Comparison of ENCODE assay signal across 10 cellular contexts in genomic region chr11:64741393-64742086, GRCh38. TPM values are rescaled to one million over a fixed set of nuclear protein-coding genes. Genes with fewer than 3 reads are reported as not detected.
DNase-seq lines count a peak whose midpoint lies in the region; ATAC-seq, FAIRE-seq and TF ChIP-seq lines count a peak whose summit lies in the region.
"Had no signal": no experiment of that assay in that cellular context is flagged by ENCODE, and none has a peak within 500 bp of the region (broad histone marks: within the 10 kb centered on the region; RNA-seq: fewer than 3 reads in every experiment).

No MANE protein-coding gene starts in this region.

- H3K79me2 ChIP-seq in K562 (ENCODE audit: control insufficient read depth, insufficient read depth, low read length): no peaks in the 10 kb centered on the region
- H3K79me2 ChIP-seq in mesendoderm (ENCODE audit: control insufficient read depth, insufficient read depth, low read length): no peaks in the 10 kb centered on the region

- no peak overlapping the region for H3K4ac ChIP-seq in mesendoderm (ENCODE audit: low read depth, low read length)

- H3K4me2 ChIP-seq in K562 (ENCODE audit: insufficient read depth, low read length) (peak overlapping the region; percentile 77; the same call in 1 of the 2 replicates), mesendoderm (ENCODE audit: low read length) (no peak overlapping the region)

- H3K36me3 ChIP-seq in heart right ventricle: peaks cover 0 to 37% (median 0%) of the 10 kb centered on the region in 9 donors
- no peaks in the 10 kb centered on the region for H3K36me3 ChIP-seq in K562 (ENCODE audit: control insufficient read depth, insufficient read depth, low read length)
- H3K36me3 ChIP-seq in mesendoderm (ENCODE audit: control insufficient read depth, insufficient read depth, low read length): no peaks in the 10 kb centered on the region
- H3K36me3 ChIP-seq in upper lobe of right lung: peaks cover 6% of the 10 kb centered on the region

- peaks cover 16 to 44% (median 41%) of the 10 kb centered on the region in 9 donors for H3K4me1 ChIP-seq in heart right ventricle
- H3K4me1 ChIP-seq in K562 (replicated peaks in 1 of 2; ENCODE audit: control insufficient read depth in 2 of 2, insufficient read depth in 2 of 2, low read length in 2 of 2): peaks cover 12 to 69% of the 10 kb centered on the region in 2 experiments; a peak in 3 of 5 replicates
- no peaks in the 10 kb centered on the region for H3K4me1 ChIP-seq in mesendoderm (ENCODE audit: control insufficient read depth, low read depth, low read length)
- peaks cover 35% of the 10 kb centered on the region for H3K4me1 ChIP-seq in upper lobe of right lung

- H4K8ac ChIP-seq in mesendoderm (ENCODE audit: low read depth, low read length): no peak overlapping the region

- H4K20me1 ChIP-seq in K562 (replicated peaks; ENCODE audit: control insufficient read depth, insufficient read depth, low read length): no peaks in the 10 kb centered on the region; the same call in 1 of the 2 replicates

- H3K9me3 ChIP-seq in heart right ventricle (no peaks in the 10 kb centered on the region), K562 (replicated peaks; ENCODE audit: control insufficient read depth, insufficient read depth, low read depth, low read length) (no peaks in the 10 kb centered on the region), upper lobe of right lung (no peaks in the 10 kb centered on the region)

- no peak for FAIRE-seq in K562 (lab: Jason Lieb, UNC)

- intact Hi-C loops in heart right ventricle (cut with DNase I): loop anchor here in 1 of 10 donors (5.0 kb wide), 1 partner anchor 36 kb away; the partner anchor contains the start of gene SF1
- intact Hi-C loops in cardiac septum (cut with DNase I): no loop called here
- intact Hi-C loops in K562 (cut with micrococcal nuclease): loop anchor here (2.0 to 5.0 kb wide), 2 partner anchors 53 to 84 kb away; no protein-coding TSS in a partner anchor
- intact Hi-C loops in upper lobe of right lung (cut with DNase I): no loop called here

- no peak for ATAC-seq in heart right ventricle
- no peak for ATAC-seq in K562
- no peak for ATAC-seq in upper lobe of right lung

- no peak for TF ChIP-seq EP300 in K562 (IDR thresholded peaks at IDR 0.05; ENCODE audit: low read length)

- no peak overlapping the region for H4K5ac ChIP-seq in mesendoderm (ENCODE audit: low read length)

- H3K9me1 ChIP-seq in K562 (ENCODE audit: control insufficient read depth, insufficient read depth, low read length): no peaks in the 10 kb centered on the region

- POLR2A ChIA-PET in K562 (lab: Yijun Ruan, JAX): interaction anchor here (1.1 to 1.5 kb wide), 3 partner anchors 8 to 38 kb away, joined by 3 to 5 read pairs (median 3); no protein-coding TSS in a partner anchor

- no peak overlapping the region for H2AFZ ChIP-seq in K562 (ENCODE audit: low read depth, low read length)

- no peak overlapping the region for H2BK120ac ChIP-seq in mesendoderm (ENCODE audit: low read depth, low read length)

- CTCF ChIA-PET in K562 (lab: Yijun Ruan, JAX; ENCODE audit: low intra/inter-chr PET ratio): interaction anchor here (1.7 kb wide), 1 partner anchor 53 kb away, joined by 13 read pairs; no protein-coding TSS in a partner anchor

- H3K23ac ChIP-seq in mesendoderm (ENCODE audit: low read length): no peak overlapping the region

- in situ Hi-C loops in K562 (cut with MboI): no loop called here

- TF ChIP-seq POLR2A in K562 (conservative IDR thresholded peaks at IDR 0.05): no peak

- no peak overlapping the region for H2BK5ac ChIP-seq in mesendoderm (ENCODE audit: low read length)

- no peaks in the 10 kb centered on the region for H3K27me3 ChIP-seq in heart right ventricle
- H3K27me3 ChIP-seq in K562 (ENCODE audit: control insufficient read depth in 2 of 2, insufficient read depth in 2 of 2, low read length in 2 of 2): no peaks in the 10 kb centered on the region; a peak in 1 of 5 replicates
- peaks cover 21% of the 10 kb centered on the region for H3K27me3 ChIP-seq in mesendoderm (ENCODE audit: insufficient read depth, low read length, poor library complexity)
- no peaks in the 10 kb centered on the region for H3K27me3 ChIP-seq in upper lobe of right lung

- H3K79me1 ChIP-seq in mesendoderm (ENCODE audit: low read length): no peaks in the 10 kb centered on the region

- no TSS peak for BruUV-seq in K562 (replicated peaks; lab: Mats Ljungman, UMichigan)

- H3K18ac ChIP-seq in mesendoderm (ENCODE audit: low read length): no peak overlapping the region

- no peak overlapping the region for H2AK5ac ChIP-seq in mesendoderm (ENCODE audit: low read length)

- H2BK15ac ChIP-seq in mesendoderm (replicated peaks; ENCODE audit: low read depth): no peak overlapping the region

- H3K27ac ChIP-seq in heart right ventricle (peak overlapping the region in 8 of 10 donors; percentile 93 to 99 (median 97)), K562 (ENCODE audit: extremely low read depth, low read depth, low read length) (no peak overlapping the region), mesendoderm (ENCODE audit: low read depth, low read length) (no peak overlapping the region), upper lobe of right lung (no peak overlapping the region)

- DNase-seq in heart right ventricle (no peak), cardiac septum (ENCODE audit: low spot score) (no peak), K562 (ENCODE audit: extremely low read depth in 1 of 4, low spot score in 3 of 4) (peak in 1 of 4 experiments; percentile 25), mesendoderm (peak; percentile 42), upper lobe of right lung (no peak), iPS-NIHi11 (ENCODE audit: low spot score) (no peak), RKO (ENCODE audit: low spot score) (no peak), NCI-H2196 (lab: John Stamatoyannopoulos, UW; ENCODE audit: unreplicated experiment) (no peak)
- DNase-seq: C1 segment of cervical spinal cord, NCI-H1436 treated with DMSO at 0.1 percent for 48 hours had no signal

- 67 to 77% methylated on average over 24 of the region's 24 CpGs for WGBS in heart right ventricle, 2 donors
- WGBS in K562 (ENCODE audit: insufficient coverage, low coverage, missing lambda C conversion rate): 52% methylated on average over 19 of the region's 24 CpGs
- no CpG with 5 or more reads among the region's 24 CpGs for WGBS in mesendoderm (ENCODE audit: extremely low coverage, insufficient coverage, low lambda C conversion rate)

- TF ChIP-seq CTCF in heart right ventricle (IDR thresholded peaks at IDR 0.05) (no peak), K562 (IDR thresholded peaks at IDR 0.05 in 2 of 3, conservative IDR thresholded peaks at IDR 0.05 in 1 of 3; ENCODE audit: insufficient read depth in 2 of 3, low read depth in 1 of 3, low read length in 3 of 3) (no peak), upper lobe of right lung (IDR thresholded peaks at IDR 0.05) (no peak)

- no peak for TF ChIP-seq RAD21 in K562 (CRISPR knock-in tag; conservative IDR thresholded peaks at IDR 0.05 in 1 of 2, IDR thresholded peaks at IDR 0.05 in 1 of 2)

- no peak overlapping the region for H3K56ac ChIP-seq in mesendoderm (ENCODE audit: low read length)

- H3K9ac ChIP-seq in K562 (ENCODE audit: insufficient read depth in 1 of 2, low read depth in 2 of 2, low read length in 2 of 2) (no peak overlapping the region), mesendoderm (ENCODE audit: low read length) (no peak overlapping the region)

- peak overlapping the region in 9 of 10 donors; percentile 61 to 80 (median 70) for H3K4me3 ChIP-seq in heart right ventricle
- H3K4me3 ChIP-seq in K562: no peak overlapping the region
- H3K4me3 ChIP-seq in mesendoderm (ENCODE audit: low read length): no peak overlapping the region
- H3K4me3 ChIP-seq in upper lobe of right lung: peak overlapping the region; percentile 60

RNA-seq across cellular contexts. Expression of gene RASGRP2, which starts 2.4 kb away (rescaled TPM):
- 10 to 100 TPM; 18.9 to 49.8 (median 25.4) TPM for total RNA-seq in heart right ventricle
- polyA plus RNA-seq in heart right ventricle: 100 to 1,000 TPM in 1 of 2 donors, 10 to 100 TPM in 1; 31.3 to 128 TPM
- total RNA-seq in cardiac septum: 30.8 TPM
- total RNA-seq in K562 (2011; cell fraction: chromatin; rRNA removed; ENCODE audit: low replicate concordance): 26.8 and 84.8 TPM in 2 replicates
- total RNA-seq in K562 (2011; cell fraction: nucleolus; rRNA removed): 33.2 and 45.9 TPM in 2 replicates
- 30.1 and 31.5 TPM in 2 replicates for total RNA-seq in K562 (2011; cell fraction: nucleoplasm; rRNA removed)
- total RNA-seq in K562 (2014; rRNA removed): 10.8 and 12.3 TPM in 2 replicates
- total RNA-seq in K562 (2014; rRNA removed; fragmentation: Illumina TruSeq; extraction: Trizol): 4.2 and 5.3 TPM in 2 replicates
- total RNA-seq in K562 (2015; rRNA removed; fragmentation: Illumina TruSeq; extraction: Trizol): 4.1 and 5.0 TPM in 2 replicates
- total RNA-seq in K562 (2021): 14.6 and 15.8 TPM in 2 replicates
- 15.7 and 16.6 TPM in 2 replicates for polyA plus RNA-seq in K562 (2011; rRNA removed)
- 13.8 and 38.4 TPM in 2 replicates for polyA plus RNA-seq in K562 (2011; cell fraction: cytosol; rRNA removed)
- 53.6 and 109 TPM in 2 replicates for polyA plus RNA-seq in K562 (2011; cell fraction: nucleus; rRNA removed)
- 19.5 and 23.1 TPM in 2 replicates for polyA plus RNA-seq in K562 (2012)
- polyA plus RNA-seq in K562 (2014; fragmentation: Illumina TruSeq; extraction: Trizol): 5.5 and 6.3 TPM in 2 replicates
- polyA plus RNA-seq in K562 (2014; fragmentation: Nextera tagmentation; extraction: Ambion mirVana): 1 to 10 TPM in 1 of 2 experiments, under 1 TPM in 1; 0.87 to 1.1 TPM
- 15.8 and 22.7 TPM in 2 replicates for polyA plus RNA-seq in K562 (2014; rRNA removed)
- 3.7 and 10.1 TPM in 2 replicates for polyA minus RNA-seq in K562 (2011; rRNA and poly(A)+ RNA removed)
- polyA minus RNA-seq in K562 (2011; cell fraction: cytosol; rRNA and poly(A)+ RNA removed): 12.1 and 13.2 TPM in 2 replicates
- 16.0 and 20.5 TPM in 2 replicates for polyA minus RNA-seq in K562 (2011; cell fraction: nucleus; rRNA and poly(A)+ RNA removed)
- 1.0 TPM for polyA plus RNA-seq in mesendoderm (2013, experiment 1 of 2)
- polyA plus RNA-seq in mesendoderm (2013, experiment 2 of 2): 1.3 TPM
- 27.6 TPM for total RNA-seq in upper lobe of right lung

RNA-seq across cellular contexts. Expression of gene PYGM, which starts 18.2 kb away (rescaled TPM):
- total RNA-seq in heart right ventricle (100 to 1,000 TPM in 8 of 10 donors, 10 to 100 TPM in 2; 76.8 to 249 (median 132) TPM), cardiac septum (42.5 TPM), K562 (2014; rRNA removed) (0.65 and 1.5 TPM in 2 replicates), K562 (2014; rRNA removed; fragmentation: Illumina TruSeq; extraction: Trizol) (0.29 and 0.32 TPM in 2 replicates), K562 (2015; rRNA removed; fragmentation: Illumina TruSeq; extraction: Trizol) (0.33 and 0.60 TPM in 2 replicates), K562 (2021) (0.69 and 1.2 TPM in 2 replicates), upper lobe of right lung (2.0 TPM)
- polyA plus RNA-seq in heart right ventricle (10 to 100 TPM; 11.3 to 90.1 TPM), K562 (2011; rRNA removed) (0.72 and 1.2 TPM in 2 replicates), K562 (2014; fragmentation: Illumina TruSeq; extraction: Trizol) (0.76 and 0.87 TPM in 2 replicates), K562 (2014; fragmentation: Nextera tagmentation; extraction: Ambion mirVana) (under 1 TPM; 0.07 to 0.11 TPM), K562 (2014; rRNA removed) (0.55 and 0.68 TPM in 2 replicates)
- 3.2 and 8.8 TPM in 2 replicates for total RNA-seq in K562 (2011; cell fraction: chromatin; rRNA removed; ENCODE audit: low replicate concordance)
- total RNA-seq in K562 (2011; cell fraction: nucleolus; rRNA removed): 2.1 and 2.3 TPM in 2 replicates
- total RNA-seq in K562 (2011; cell fraction: nucleoplasm; rRNA removed): 2.2 and 2.8 TPM in 2 replicates
- polyA plus RNA-seq in K562 (2011; cell fraction: cytosol; rRNA removed): 0.59 and 1.3 TPM in 2 replicates
- 1.7 and 3.2 TPM in 2 replicates for polyA plus RNA-seq in K562 (2011; cell fraction: nucleus; rRNA removed)
- 0.68 and 0.82 TPM in 2 replicates for polyA plus RNA-seq in K562 (2012)
- 0.42 and 0.53 TPM in 2 replicates for polyA minus RNA-seq in K562 (2011; rRNA and poly(A)+ RNA removed)
- 2.1 and 3.9 TPM in 2 replicates for polyA minus RNA-seq in K562 (2011; cell fraction: cytosol; rRNA and poly(A)+ RNA removed)
- polyA minus RNA-seq in K562 (2011; cell fraction: nucleus; rRNA and poly(A)+ RNA removed): 0.78 and 2.2 TPM in 2 replicates
- 0.62 TPM for polyA plus RNA-seq in mesendoderm (2013, experiment 1 of 2)
- polyA plus RNA-seq in mesendoderm (2013, experiment 2 of 2): 0.69 TPM

RNA-seq across cellular contexts. Expression of gene NRXN2, which starts 18.5 kb away (rescaled TPM):
- total RNA-seq in heart right ventricle (1 to 10 TPM in 6 of 10 donors, under 1 TPM in 4; 0.81 to 5.5 (median 1.4) TPM), cardiac septum (3.5 TPM), K562 (2014; rRNA removed) (0.45 and 0.53 TPM in 2 replicates), K562 (2014; rRNA removed; fragmentation: Illumina TruSeq; extraction: Trizol) (not detected in 2 replicates), K562 (2015; rRNA removed; fragmentation: Illumina TruSeq; extraction: Trizol) (0.11 TPM in 1 of 2 replicates, not detected in the other), K562 (2021) (0.47 and 0.69 TPM in 2 replicates), upper lobe of right lung (0.72 TPM)
- polyA plus RNA-seq in heart right ventricle (1 to 10 TPM in 1 of 2 donors, under 1 TPM in 1; 0.45 to 1.8 TPM), K562 (2011; rRNA removed) (0.15 and 0.18 TPM in 2 replicates), K562 (2014; fragmentation: Illumina TruSeq; extraction: Trizol) (0.07 and 0.08 TPM in 2 replicates), K562 (2014; fragmentation: Nextera tagmentation; extraction: Ambion mirVana) (not detected), K562 (2014; rRNA removed) (0.12 TPM in 1 of 2 replicates, not detected in the other)
- 0.81 and 1.7 TPM in 2 replicates for total RNA-seq in K562 (2011; cell fraction: chromatin; rRNA removed; ENCODE audit: low replicate concordance)
- total RNA-seq in K562 (2011; cell fraction: nucleolus; rRNA removed): 2.2 and 2.4 TPM in 2 replicates
- total RNA-seq in K562 (2011; cell fraction: nucleoplasm; rRNA removed): 1.5 and 2.8 TPM in 2 replicates
- 0.09 and 1.3 TPM in 2 replicates for polyA plus RNA-seq in K562 (2011; cell fraction: cytosol; rRNA removed)
- 0.70 and 0.88 TPM in 2 replicates for polyA plus RNA-seq in K562 (2011; cell fraction: nucleus; rRNA removed)
- polyA plus RNA-seq in K562 (2012): 0.33 and 0.36 TPM in 2 replicates
- 0.09 and 0.53 TPM in 2 replicates for polyA minus RNA-seq in K562 (2011; rRNA and poly(A)+ RNA removed)
- 3.1 TPM in 1 of 2 replicates, not detected in the other for polyA minus RNA-seq in K562 (2011; cell fraction: cytosol; rRNA and poly(A)+ RNA removed)
- 1.3 and 1.7 TPM in 2 replicates for polyA minus RNA-seq in K562 (2011; cell fraction: nucleus; rRNA and poly(A)+ RNA removed)
- polyA plus RNA-seq in mesendoderm (2013, experiment 1 of 2): 0.39 TPM
- polyA plus RNA-seq in mesendoderm (2013, experiment 2 of 2): 0.74 TPM

RNA-seq across cellular contexts. Expression of gene SF1, which starts 36.8 kb away (rescaled TPM):
- total RNA-seq in heart right ventricle (100 to 1,000 TPM; 149 to 201 (median 165) TPM), cardiac septum (175 TPM), K562 (2014; rRNA removed) (141 and 158 TPM in 2 replicates), K562 (2014; rRNA removed; fragmentation: Illumina TruSeq; extraction: Trizol) (111 and 122 TPM in 2 replicates), K562 (2015; rRNA removed; fragmentation: Illumina TruSeq; extraction: Trizol) (78.3 and 84.0 TPM in 2 replicates), K562 (2021) (295 and 334 TPM in 2 replicates), upper lobe of right lung (294 TPM)
- polyA plus RNA-seq in heart right ventricle (10 to 100 TPM; 45.6 to 91.1 TPM), K562 (2011; rRNA removed) (64.3 and 88.2 TPM in 2 replicates), K562 (2014; fragmentation: Illumina TruSeq; extraction: Trizol) (207 and 244 TPM in 2 replicates), K562 (2014; fragmentation: Nextera tagmentation; extraction: Ambion mirVana) (10 to 100 TPM; 13.1 to 14.0 TPM), K562 (2014; rRNA removed) (123 and 131 TPM in 2 replicates)
- total RNA-seq in K562 (2011; cell fraction: chromatin; rRNA removed; ENCODE audit: low replicate concordance): 535 and 698 TPM in 2 replicates
- total RNA-seq in K562 (2011; cell fraction: nucleolus; rRNA removed): 252 and 253 TPM in 2 replicates
- total RNA-seq in K562 (2011; cell fraction: nucleoplasm; rRNA removed): 451 and 617 TPM in 2 replicates
- 38.0 and 43.0 TPM in 2 replicates for polyA plus RNA-seq in K562 (2011; cell fraction: cytosol; rRNA removed)
- 224 and 275 TPM in 2 replicates for polyA plus RNA-seq in K562 (2011; cell fraction: nucleus; rRNA removed)
- 197 and 225 TPM in 2 replicates for polyA plus RNA-seq in K562 (2012)
- polyA minus RNA-seq in K562 (2011; rRNA and poly(A)+ RNA removed): 94.0 and 130 TPM in 2 replicates
- 61.7 and 83.6 TPM in 2 replicates for polyA minus RNA-seq in K562 (2011; cell fraction: cytosol; rRNA and poly(A)+ RNA removed)
- 141 and 236 TPM in 2 replicates for polyA minus RNA-seq in K562 (2011; cell fraction: nucleus; rRNA and poly(A)+ RNA removed)
- 268 TPM for polyA plus RNA-seq in mesendoderm (2013, experiment 1 of 2)
- polyA plus RNA-seq in mesendoderm (2013, experiment 2 of 2): 265 TPM

Comparison
In these comparisons a context has a peak if more than half of its experiments do, and no peak if none do; other contexts are left out.
1. H3K27ac ChIP-seq: peak in heart right ventricle (8 of 10); none in K562 (single experiment), mesendoderm (single experiment) and upper lobe of right lung (single experiment).
2. H3K4me3 ChIP-seq: peak in heart right ventricle (9 of 10) and upper lobe of right lung (single experiment); none in K562 (single experiment) and mesendoderm (single experiment).